In genomic region chr7:66205736-66206080, GRCh38 we compare ENCODE assay signal across 8 cellular contexts. TPM values are rescaled to one million over a fixed set of nuclear protein-coding genes. Genes with fewer than 3 reads are reported as not detected.
A peak's percentile ranks its signal among the peaks of the same experiment; 100 is the strongest.
DNase-seq lines count a peak whose midpoint lies in the region; ATAC-seq and TF ChIP-seq lines count a peak whose summit lies in the region.

No MANE protein-coding gene starts in this region.

- H3K4me1 ChIP-seq in Loucy (ENCODE audit: insufficient read depth, low read length, poor library complexity, severe bottlenecking) (peaks cover 44% of the 10 kb centered on the region), breast epithelium (no peaks in the 10 kb centered on the region), testis (peaks cover 4% of the 10 kb centered on the region)

- no peaks in the 10 kb centered on the region; the same call in 1 of the 2 replicates for H3F3A ChIP-seq in Loucy (ENCODE audit: low read depth)

- H3K9me3 ChIP-seq in Loucy (ENCODE audit: insufficient read depth, low read depth, low read length) (no peaks in the 10 kb centered on the region), breast epithelium (no peaks in the 10 kb centered on the region), testis (no peaks in the 10 kb centered on the region)

- DNase-seq in breast epithelium (ENCODE audit: low spot score in 2 of 2) (no peak), lower leg skin (ENCODE audit: low spot score in 2 of 2) (peak in 1 of 2 donors; percentile 86), testis (peak; percentile 34)

- TF ChIP-seq CTCF in Loucy (conservative IDR thresholded peaks at IDR 0.05; ENCODE audit: low read length) = no peak
- TF ChIP-seq CTCF in breast epithelium (IDR thresholded peaks at IDR 0.05) = no peak
- no peak for TF ChIP-seq CTCF in lower leg skin (IDR thresholded peaks at IDR 0.05)
- TF ChIP-seq CTCF in testis (IDR thresholded peaks at IDR 0.05) = no peak

- H3K27ac ChIP-seq in breast epithelium = peak overlapping the region; percentile 76 to 94
- peak overlapping the region; percentile 71 to 87 for H3K27ac ChIP-seq in testis

- H3K36me3 ChIP-seq in Loucy (ENCODE audit: insufficient read depth, low read length) (no peaks in the 10 kb centered on the region), breast epithelium (no peaks in the 10 kb centered on the region), testis (ENCODE audit: low read depth, missing control alignments) (no peaks in the 10 kb centered on the region)

- H2AFZ ChIP-seq in Loucy (ENCODE audit: low read length) = peak overlapping the region; percentile 92

- ATAC-seq in GM19023 (IDR thresholded peaks at IDR 0.05; ENCODE audit: unreplicated experiment) (peak; percentile 3), GM21786 (IDR thresholded peaks at IDR 0.05; ENCODE audit: unreplicated experiment) (no peak), HG03025 (IDR thresholded peaks at IDR 0.05; ENCODE audit: low FRiP score, unreplicated experiment) (no peak), GM21381 (IDR thresholded peaks at IDR 0.05; ENCODE audit: unreplicated experiment) (no peak)

- peak overlapping the region; percentile 95 for H3K4me2 ChIP-seq in Loucy (ENCODE audit: low read depth, low read length, poor library complexity, severe bottlenecking)

- WGBS in lower leg skin, 2 donors = 6 to 9% methylated on average over 23 of the region's 23 CpGs
- WGBS in testis, 2 donors = 1% methylated on average over 23 of the region's 23 CpGs

- peaks cover 11% of the 10 kb centered on the region for H3K79me2 ChIP-seq in Loucy (ENCODE audit: insufficient read depth, low read length)

- H3K9ac ChIP-seq in Loucy (ENCODE audit: low read depth, low read length, poor library complexity, severe bottlenecking) = peak overlapping the region; percentile 81

- H4K20me1 ChIP-seq in Loucy (ENCODE audit: insufficient read depth, low read length, poor library complexity, severe bottlenecking) = peaks cover 8% of the 10 kb centered on the region

- H3K9me2 ChIP-seq in Loucy (replicated peaks; ENCODE audit: low read depth, low read length) = no peaks in the 10 kb centered on the region

- peak overlapping the region; percentile 82 for H3K4me3 ChIP-seq in Loucy (ENCODE audit: low read length, poor library complexity, severe bottlenecking)
- H3K4me3 ChIP-seq in breast epithelium = peak overlapping the region; percentile 98 to 100 (median 100)
- H3K4me3 ChIP-seq in lower leg skin (ENCODE audit: low read depth, poor library complexity, severe bottlenecking) = peak overlapping the region; percentile 87
- peak overlapping the region; percentile 89 to 96 for H3K4me3 ChIP-seq in testis

- TF ChIP-seq POLR2A in breast epithelium (IDR thresholded peaks at IDR 0.05) = no peak
- no peak for TF ChIP-seq POLR2A in lower leg skin (IDR thresholded peaks at IDR 0.05)
- no peak for TF ChIP-seq POLR2A in testis (IDR thresholded peaks at IDR 0.05)

- intact Hi-C loops in breast epithelium (cut with DNase I; ENCODE audit: low total_unique reads) = no loop called here
- intact Hi-C loops in lower leg skin (cut with DNase I; ENCODE audit: low total_unique reads) = no loop called here
- intact Hi-C loops in testis (cut with DNase I; ENCODE audit: low total_unique reads) = no loop called here

- H3K27me3 ChIP-seq in Loucy (ENCODE audit: insufficient read depth, low read length, poor library complexity, severe bottlenecking) (no peaks in the 10 kb centered on the region), breast epithelium (no peaks in the 10 kb centered on the region), testis (no peaks in the 10 kb centered on the region)

RNA-seq across cellular contexts. Expression of gene TPST1, which starts 0.6 kb away (rescaled TPM):
- total RNA-seq in breast epithelium (10 to 100 TPM; 23.2 to 34.4 (median 23.3) TPM), lower leg skin (10 to 100 TPM; 10.1 to 12.8 (median 11.2) TPM), testis (10 to 100 TPM; 34.7 to 40.7 TPM)
- polyA plus RNA-seq in testis (ENCODE audit: insufficient read depth, low read depth, low replicate concordance) = 55.7 TPM
